Comparison of ENCODE assay signal across 25 cellular contexts in the genomic region with DNA sequence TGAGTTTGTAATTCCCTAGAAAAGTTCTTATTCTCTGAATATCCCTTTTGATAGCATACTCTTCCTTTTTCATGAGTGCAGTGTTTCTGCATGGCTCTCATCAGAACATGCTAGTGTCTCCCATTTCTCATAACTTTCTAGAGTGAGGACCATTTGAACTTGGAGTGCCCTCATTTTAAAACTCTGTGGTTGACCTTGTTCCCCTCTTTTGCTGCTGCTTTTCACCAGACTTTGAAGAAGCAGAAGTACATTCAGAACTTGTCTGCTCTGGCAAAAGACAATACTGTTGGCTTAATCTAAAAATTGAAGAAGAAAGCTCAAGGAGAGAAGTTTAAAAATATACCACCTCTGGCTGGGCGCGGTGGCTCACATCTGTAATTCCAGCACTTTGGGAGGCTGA.
"Had no signal": no experiment of that assay in that cellular context is flagged by ENCODE, and none has a peak within 500 bp of the region (broad histone marks: within the 10 kb centered on the region; RNA-seq: fewer than 3 reads in every experiment).

No MANE protein-coding gene starts in this region.

- H3K4me1 Mint-ChIP-seq: neural progenitor cell; stimulated activated naive B cell treated with anti-CD40 and anti-IgM and Interleukin-4, amounts not matched to agents 10 μg/mL and 1 μg/mL and 100 μg/mL, for 72 hours; WTC11 had no signal

- H3K27ac Mint-ChIP-seq: activated CD8-positive, alpha-beta T cell treated with anti-CD3 and anti-CD28 coated beads for 36 hours; activated T-helper 17 cell treated with anti-CD3 and anti-CD28 coated beads, Interleukin-2, amount 50 U/mL, for 72 hours; effector memory CD8-positive, alpha-beta T cell; naive B cell; neural progenitor cell; stimulated activated naive B cell treated with anti-CD40 and anti-IgM and Interleukin-4, amounts not matched to agents 10 μg/mL and 1 μg/mL and 100 μg/mL, for 72 hours; WTC11 had no signal

- H3K4me3 Mint-ChIP-seq: activated CD8-positive, alpha-beta T cell treated with anti-CD3 and anti-CD28 coated beads for 36 hours; activated T-cell treated with anti-CD3 and anti-CD28 coated beads, Interleukin-2, amount 50 U/mL, for 4 hours; activated T-helper 17 cell treated with anti-CD3 and anti-CD28 coated beads, Interleukin-2, amount 50 U/mL, for 72 hours; effector memory CD8-positive, alpha-beta T cell; naive B cell; neural progenitor cell; stimulated activated naive B cell treated with anti-CD40 and anti-IgM and Interleukin-4, amounts not matched to agents 10 μg/mL and 1 μg/mL and 100 μg/mL, for 72 hours; WTC11 had no signal

- ATAC-seq: activated CD8-positive, alpha-beta T cell treated with anti-CD3 and anti-CD28 coated beads for 36 hours; activated T-cell treated with anti-CD3 and anti-CD28 coated beads, Interleukin-2, amount 50 U/mL, for 4 hours; activated T-helper 17 cell treated with anti-CD3 and anti-CD28 coated beads, Interleukin-2, amount 50 U/mL, for 72 hours; effector memory CD8-positive, alpha-beta T cell; gastrocnemius medialis; left cardiac atrium; stimulated activated naive B cell treated with anti-CD40 and anti-IgM and Interleukin-4, amounts not matched to agents 10 μg/mL and 1 μg/mL and 100 μg/mL, for 72 hours; upper lobe of right lung; WTC11 had no signal

- H3K27me3 Mint-ChIP-seq: activated CD8-positive, alpha-beta T cell treated with anti-CD3 and anti-CD28 coated beads for 36 hours; activated T-helper 17 cell treated with anti-CD3 and anti-CD28 coated beads, Interleukin-2, amount 50 U/mL, for 72 hours; effector memory CD8-positive, alpha-beta T cell; naive B cell; stimulated activated naive B cell treated with anti-CD40 and anti-IgM and Interleukin-4, amounts not matched to agents 10 μg/mL and 1 μg/mL and 100 μg/mL, for 72 hours had no signal

- DNase-seq: activated CD4-positive, alpha-beta T cell treated with anti-CD3 and anti-CD28 coated beads, Interleukin-2, amount 50 U/mL, for 1 hour; activated CD8-positive, alpha-beta T cell treated with anti-CD3 and anti-CD28 coated beads for 36 hours; activated gamma-delta T cell treated with Interleukin-2 at 50 U/mL for 16 hours; activated naive CD4-positive, alpha-beta T cell treated with anti-CD3 and anti-CD28 coated beads, Interleukin-2, amount 50 U/mL, for 16 hours; activated T-cell treated with anti-CD3 and anti-CD28 coated beads, Interleukin-2, amount 50 U/mL, for 4 hours; amniotic stem cell; brain microvascular endothelial cell; caudate nucleus; cortex of kidney; effector memory CD8-positive, alpha-beta T cell; erythroblast; gastrocnemius medialis; glutamatergic neuron; left cardiac atrium; mammary epithelial cell; naive B cell; occipital lobe; stimulated activated CD4-positive, alpha-beta T cell treated with anti-CD3 and anti-CD28 coated beads, Interleukin-1b, Interleukin-23, amount 100 ng/mL, for 48 hours; stimulated activated naive B cell treated with anti-CD40 and anti-IgM and Interleukin-4, amounts not matched to agents 10 μg/mL and 1 μg/mL and 100 μg/mL, for 72 hours; stomach; thyroid gland; upper lobe of right lung had no signal
